8 cellular contexts compared by ENCODE assay signal in the genomic region with DNA sequence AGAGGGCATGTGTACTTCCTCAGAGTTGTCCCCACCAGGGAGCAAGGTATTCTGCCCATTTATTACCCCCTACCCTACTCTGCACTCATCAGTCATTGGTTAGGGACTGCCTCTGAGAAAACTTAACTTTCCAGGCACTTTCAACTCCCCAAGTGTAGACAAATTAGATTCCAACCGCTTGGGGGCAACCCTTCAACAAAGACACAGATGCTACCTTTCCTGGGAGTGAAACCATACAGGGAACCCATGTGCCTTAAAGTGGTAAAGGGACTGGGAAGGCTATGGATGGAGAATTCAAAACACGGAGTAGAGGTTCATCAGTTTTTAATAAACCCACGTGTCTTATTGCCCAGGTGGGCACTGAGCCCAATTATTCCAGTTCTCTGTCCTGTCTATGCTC. TPM values are rescaled to one million over a fixed set of nuclear protein-coding genes. Genes with fewer than 3 reads are reported as not detected.
A peak's percentile ranks its signal among the peaks of the same experiment; 100 is the strongest.
DNase-seq lines count a peak whose midpoint lies in the region; ATAC-seq and TF ChIP-seq lines count a peak whose summit lies in the region.

No MANE protein-coding gene starts in this region.

- DNase-seq in AG20443 (ENCODE audit: low spot score): peak; percentile 71
- DNase-seq in HT1080 (ENCODE audit: low read depth): peak; percentile 57
- peak; percentile 59 for DNase-seq in astrocyte of the hippocampus (ENCODE audit: low read depth, low spot score)
- no peak for DNase-seq in kidney epithelial cell (ENCODE audit: low read depth)
- no peak for DNase-seq in activated CD4-positive, alpha-beta T cell treated with anti-CD3 and anti-CD28 coated beads for 1 hour
- no peak for DNase-seq in GM19238 (ENCODE audit: insufficient read length, low spot score)

- H3K27me3 ChIP-seq in kidney epithelial cell (ENCODE audit: control insufficient read depth, insufficient read depth, low read length): no peaks in the 10 kb centered on the region

- TF ChIP-seq CTCF in kidney epithelial cell (IDR thresholded peaks at IDR 0.05; ENCODE audit: insufficient read depth, low read length, poor library complexity, severe bottlenecking): peak; percentile 63

- no peaks in the 10 kb centered on the region for H3K36me3 ChIP-seq in kidney epithelial cell (ENCODE audit: control insufficient read depth, insufficient read depth, low read length)

- ATAC-seq in GM21529 (IDR thresholded peaks at IDR 0.05; ENCODE audit: unreplicated experiment) (no peak), HG02870 (IDR thresholded peaks at IDR 0.05; ENCODE audit: unreplicated experiment) (no peak)

- no peak overlapping the region for H3K4me3 ChIP-seq in kidney epithelial cell (ENCODE audit: low read depth, low read length)

RNA-seq across cellular contexts. Expression of gene UBE2E2, which starts 19.4 kb away (rescaled TPM):
- total RNA-seq in HT1080 (2014; rRNA removed; shearing (Covaris generic)): 27.5 and 31.0 TPM in 2 replicates
- polyA plus RNA-seq in HT1080 (2015; cell fraction: cytosol; rRNA removed): 42.5 and 44.8 TPM in 2 replicates
- 12.4 and 18.2 TPM in 2 replicates for polyA plus RNA-seq in HT1080 (2015; cell fraction: nucleus; rRNA removed)
- 28.7 and 67.7 TPM in 2 replicates for total RNA-seq in kidney epithelial cell

Comparison
In these comparisons a context has a peak if more than half of its experiments do, and no peak if none do; other contexts are left out.
1. DNase-seq: peak in AG20443 (single experiment), HT1080 (single experiment) and astrocyte of the hippocampus (single experiment); none in kidney epithelial cell (single experiment), activated CD4-positive, alpha-beta T cell treated with anti-CD3 and anti-CD28 coated beads for 1 hour (single experiment) and GM19238 (single experiment).